25 cellular contexts compared by ENCODE assay signal in genomic region chr16:2704983-2705275, GRCh38.
"Had no signal": no experiment of that assay in that cellular context is flagged by ENCODE, and none has a peak within 500 bp of the region (broad histone marks: within the 10 kb centered on the region; RNA-seq: fewer than 3 reads in every experiment).

No MANE protein-coding gene starts in this region.

- H3K4me3 ChIP-seq: heart left ventricle, left lung, lung, pancreas, prostate gland, right atrium auricular region, skin epidermis, tibial nerve, vagina had no signal

- H3K27me3 ChIP-seq: heart left ventricle, left lung, pancreas, right atrium auricular region, tibial nerve, vagina had no signal

- H3K9me3 ChIP-seq: heart left ventricle, left lung, pancreas, prostate gland, right atrium auricular region, tibial nerve, vagina had no signal

- H3K27ac Mint-ChIP-seq: mesothelial cell of epicardium; natural killer cell; stimulated activated naive B cell treated with anti-CD40 and anti-IgM and Interleukin-4, amounts not matched to agents 10 μg/mL and 1 μg/mL and 100 μg/mL, for 72 hours; stimulated activated naive CD8-positive, alpha-beta T cell treated with anti-CD3 and anti-CD28 coated beads, Interleukin-15, Interleukin-2, amounts not matched to agents 100 ng/mL and 50 ng/mL, for 24 hours; type B pancreatic cell had no signal

- H3K9me3 Mint-ChIP-seq: immature natural killer cell; mesothelial cell of epicardium; naive B cell; natural killer cell; stimulated activated naive B cell treated with anti-CD40 and anti-IgM and Interleukin-4, amounts not matched to agents 10 μg/mL and 1 μg/mL and 100 μg/mL, for 72 hours; stimulated activated naive CD8-positive, alpha-beta T cell treated with anti-CD3 and anti-CD28 coated beads, Interleukin-15, Interleukin-2, amounts not matched to agents 100 ng/mL and 50 ng/mL, for 24 hours; type B pancreatic cell had no signal

- H3K4me3 Mint-ChIP-seq: immature natural killer cell; mesothelial cell of epicardium; naive B cell; natural killer cell; stimulated activated naive B cell treated with anti-CD40 and anti-IgM and Interleukin-4, amounts not matched to agents 10 μg/mL and 1 μg/mL and 100 μg/mL, for 72 hours; stimulated activated naive CD8-positive, alpha-beta T cell treated with anti-CD3 and anti-CD28 coated beads, Interleukin-15, Interleukin-2, amounts not matched to agents 100 ng/mL and 50 ng/mL, for 24 hours; type B pancreatic cell had no signal

- H3K4me1 Mint-ChIP-seq: immature natural killer cell; mesothelial cell of epicardium; naive B cell; natural killer cell; stimulated activated naive B cell treated with anti-CD40 and anti-IgM and Interleukin-4, amounts not matched to agents 10 μg/mL and 1 μg/mL and 100 μg/mL, for 72 hours had no signal

- H3K36me3 ChIP-seq: prostate gland had no signal

- ATAC-seq: heart left ventricle; left colon; left lung; natural killer cell; pancreas; sciatic nerve; stimulated activated naive B cell treated with anti-CD40 and anti-IgM and Interleukin-4, amounts not matched to agents 10 μg/mL and 1 μg/mL and 100 μg/mL, for 72 hours had no signal

- H3K4me1 ChIP-seq: left lung, pancreas, prostate gland, tibial nerve, vagina had no signal

- H3K27ac ChIP-seq: left lung, pancreas, prostate gland, right atrium auricular region, skin epidermis, tibial nerve, vagina had no signal

- DNase-seq: heart left ventricle; hypothalamus; immature natural killer cell; left colon; mesendoderm; naive B cell; natural killer cell; stimulated activated CD4-positive, alpha-beta T cell treated with anti-CD3 and anti-CD28 coated beads, Interleukin-12 subunit alpha, Interleukin-12 subunit beta, amount 100 ng/mL, for 4 hours; stimulated activated CD4-positive, alpha-beta T cell treated with anti-CD3 and anti-CD28 coated beads, Interleukin-15, amount 100 ng/mL, for 24 hours; stimulated activated CD4-positive, alpha-beta T cell treated with anti-CD3 and anti-CD28 coated beads, Interleukin-2, amount 100 ng/mL, for 24 hours; stimulated activated CD4-positive, alpha-beta T cell treated with anti-CD3 and anti-CD28 coated beads, Interleukin-4, amount 100 ng/mL, for 1 hour; stimulated activated naive B cell treated with anti-CD40 and anti-IgM and Interleukin-4, amounts not matched to agents 10 μg/mL and 1 μg/mL and 100 μg/mL, for 72 hours; substantia nigra had no signal

- H3K27me3 Mint-ChIP-seq: naive B cell; stimulated activated naive B cell treated with anti-CD40 and anti-IgM and Interleukin-4, amounts not matched to agents 10 μg/mL and 1 μg/mL and 100 μg/mL, for 72 hours; stimulated activated naive CD8-positive, alpha-beta T cell treated with anti-CD3 and anti-CD28 coated beads, Interleukin-15, Interleukin-2, amounts not matched to agents 100 ng/mL and 50 ng/mL, for 24 hours; type B pancreatic cell had no signal

- H3K36me3 Mint-ChIP-seq: naive B cell, natural killer cell, type B pancreatic cell had no signal
